ENCODE assay signal across 2 cellular contexts in the genomic region with DNA sequence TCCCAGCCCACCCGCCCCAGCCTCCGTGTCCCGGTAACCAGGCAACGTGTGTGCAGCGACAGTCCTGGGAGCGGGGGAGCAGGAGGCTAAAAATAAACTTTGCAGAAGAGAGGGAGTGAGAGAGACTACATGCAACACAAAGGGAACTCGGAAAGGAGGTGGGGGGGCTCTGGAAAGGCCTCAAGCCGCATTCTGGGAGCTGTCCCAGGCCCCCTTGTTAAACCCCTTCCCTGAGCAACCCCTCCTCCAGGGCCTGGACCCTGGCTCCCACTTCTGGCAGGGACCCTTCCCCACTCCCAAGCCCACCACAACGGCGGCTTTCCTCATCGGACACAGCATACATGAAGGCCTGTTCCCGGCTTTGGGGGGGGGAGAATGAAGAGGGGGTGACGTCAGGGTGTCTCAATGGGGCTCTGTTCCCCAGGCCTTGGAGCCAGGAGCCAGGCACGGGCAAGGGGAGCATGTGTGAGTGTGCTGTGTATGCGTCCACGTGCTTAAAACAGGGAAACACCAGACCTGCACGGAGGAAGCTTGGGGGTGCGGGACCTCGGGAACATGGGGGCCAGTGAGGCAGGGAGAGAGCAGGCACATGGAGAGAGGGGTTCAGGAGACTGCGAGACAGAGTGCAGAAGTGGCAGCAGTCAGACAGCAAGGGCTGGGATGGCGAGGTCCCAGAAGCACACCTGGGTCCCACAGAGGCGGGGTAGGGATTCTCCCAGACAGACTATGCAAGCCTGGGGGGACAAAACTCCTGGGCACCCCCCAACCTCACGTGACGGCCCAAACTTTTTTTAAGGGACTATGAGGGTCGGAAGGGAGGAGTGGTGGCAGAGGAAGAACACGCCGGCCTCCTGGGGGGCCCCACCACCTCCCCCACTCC.
A peak's percentile ranks its signal among the peaks of the same experiment; 100 is the strongest.
TF ChIP-seq lines count a peak whose summit lies in the region.

No MANE protein-coding gene starts in this region.

TF ChIP-seq in WTC11, 78 proteins besides CTCF, POLR2A, EP300 and RAD21 (continued from another document):
- TF ChIP-seq HMGXB4 (CRISPR knock-in tag; IDR thresholded peaks at IDR 0.05) (0 out of 2 replicates have a peak, but pooled peaks have one; percentile 16), NR1H2 (CRISPR knock-in tag; IDR thresholded peaks at IDR 0.05) (no peak)

TF ChIP-seq in neural cell, 6 proteins besides CTCF, POLR2A, EP300 and RAD21 (continued from another document):
- TF ChIP-seq, protein P1, sequence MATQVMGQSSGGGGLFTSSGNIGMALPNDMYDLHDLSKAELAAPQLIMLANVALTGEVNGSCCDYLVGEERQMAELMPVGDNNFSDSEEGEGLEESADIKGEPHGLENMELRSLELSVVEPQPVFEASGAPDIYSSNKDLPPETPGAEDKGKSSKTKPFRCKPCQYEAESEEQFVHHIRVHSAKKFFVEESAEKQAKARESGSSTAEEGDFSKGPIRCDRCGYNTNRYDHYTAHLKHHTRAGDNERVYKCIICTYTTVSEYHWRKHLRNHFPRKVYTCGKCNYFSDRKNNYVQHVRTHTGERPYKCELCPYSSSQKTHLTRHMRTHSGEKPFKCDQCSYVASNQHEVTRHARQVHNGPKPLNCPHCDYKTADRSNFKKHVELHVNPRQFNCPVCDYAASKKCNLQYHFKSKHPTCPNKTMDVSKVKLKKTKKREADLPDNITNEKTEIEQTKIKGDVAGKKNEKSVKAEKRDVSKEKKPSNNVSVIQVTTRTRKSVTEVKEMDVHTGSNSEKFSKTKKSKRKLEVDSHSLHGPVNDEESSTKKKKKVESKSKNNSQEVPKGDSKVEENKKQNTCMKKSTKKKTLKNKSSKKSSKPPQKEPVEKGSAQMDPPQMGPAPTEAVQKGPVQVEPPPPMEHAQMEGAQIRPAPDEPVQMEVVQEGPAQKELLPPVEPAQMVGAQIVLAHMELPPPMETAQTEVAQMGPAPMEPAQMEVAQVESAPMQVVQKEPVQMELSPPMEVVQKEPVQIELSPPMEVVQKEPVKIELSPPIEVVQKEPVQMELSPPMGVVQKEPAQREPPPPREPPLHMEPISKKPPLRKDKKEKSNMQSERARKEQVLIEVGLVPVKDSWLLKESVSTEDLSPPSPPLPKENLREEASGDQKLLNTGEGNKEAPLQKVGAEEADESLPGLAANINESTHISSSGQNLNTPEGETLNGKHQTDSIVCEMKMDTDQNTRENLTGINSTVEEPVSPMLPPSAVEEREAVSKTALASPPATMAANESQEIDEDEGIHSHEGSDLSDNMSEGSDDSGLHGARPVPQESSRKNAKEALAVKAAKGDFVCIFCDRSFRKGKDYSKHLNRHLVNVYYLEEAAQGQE (IDR thresholded peaks at IDR 0.05; ENCODE audit: borderline replicate concordance): no peak
